Comparison of ENCODE assay signal across 25 cellular contexts in the genomic region with DNA sequence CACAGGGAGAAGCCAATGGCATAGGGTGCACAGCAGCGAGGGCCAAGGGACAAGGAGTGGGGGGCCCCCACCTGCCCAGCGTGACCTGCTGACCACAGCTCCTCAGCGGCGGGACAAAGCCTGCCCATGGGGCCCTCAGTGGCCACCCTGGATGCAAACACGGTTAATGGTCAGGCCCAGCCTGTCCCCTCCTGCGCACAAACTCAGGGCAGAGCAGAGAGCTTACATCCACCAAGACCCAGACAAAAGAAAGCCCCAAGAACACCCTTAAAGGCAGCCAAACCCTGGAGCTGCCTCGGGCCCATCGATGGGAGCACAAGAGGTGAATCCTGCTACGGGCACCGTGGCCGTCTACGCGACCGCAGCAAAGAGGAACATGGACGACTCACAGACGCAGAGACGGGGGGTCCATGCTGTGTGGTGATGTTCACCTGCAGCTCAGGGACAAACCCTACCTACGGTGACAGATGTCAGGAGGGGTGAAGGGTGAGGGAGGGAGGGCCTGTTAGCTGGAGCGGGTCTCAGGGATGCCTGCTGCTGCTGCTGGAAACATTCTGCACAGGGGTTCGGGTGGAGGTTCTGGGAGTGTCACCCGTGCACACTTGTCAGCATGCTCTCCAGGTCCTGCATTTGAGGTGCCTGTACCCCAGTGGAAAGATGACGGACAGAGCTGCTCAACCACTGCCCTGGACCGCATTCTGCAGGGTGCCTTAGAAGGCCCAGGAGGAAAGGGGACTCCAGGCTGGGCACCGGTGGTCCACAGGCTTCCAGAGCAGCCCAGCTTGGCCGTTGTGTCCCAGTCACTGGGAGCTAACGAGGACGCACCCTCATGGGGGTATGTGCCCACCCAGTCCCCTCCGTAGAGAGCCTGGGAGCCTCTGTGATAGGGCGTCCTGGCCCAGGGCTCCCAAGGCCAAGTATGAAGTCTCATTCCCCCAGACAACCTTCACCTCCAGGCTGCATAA. TPM values are rescaled to one million over a fixed set of nuclear protein-coding genes. Genes with fewer than 3 reads are reported as not detected.
DNase-seq lines count a peak whose midpoint lies in the region; ATAC-seq and TF ChIP-seq lines count a peak whose summit lies in the region.
"Had no signal": no experiment of that assay in that cellular context is flagged by ENCODE, and none has a peak within 500 bp of the region (broad histone marks: within the 10 kb centered on the region; RNA-seq: fewer than 3 reads in every experiment).

No MANE protein-coding gene starts in this region.

- no peaks in the 10 kb centered on the region for H3K4me1 ChIP-seq in testis
- no peaks in the 10 kb centered on the region for H3K4me1 ChIP-seq in mesendoderm (ENCODE audit: control insufficient read depth, low read depth, low read length)
- H3K4me1 ChIP-seq: tibial nerve had no signal

- no peak overlapping the region for H2AK5ac ChIP-seq in mesendoderm (ENCODE audit: low read length)

- H3K18ac ChIP-seq in mesendoderm (ENCODE audit: low read length) = no peak overlapping the region

- H3K4me3 ChIP-seq in testis (no peak overlapping the region), mesendoderm (ENCODE audit: low read length) (no peak overlapping the region)
- H3K4me3 ChIP-seq: SK-N-MC, tibial nerve had no signal

- H3K36me3 ChIP-seq in testis (ENCODE audit: low read depth, missing control alignments) (no peaks in the 10 kb centered on the region), mesendoderm (ENCODE audit: control insufficient read depth, insufficient read depth, low read length) (no peaks in the 10 kb centered on the region)
- H3K36me3 ChIP-seq: tibial nerve had no signal

- no peak overlapping the region for H2BK120ac ChIP-seq in mesendoderm (ENCODE audit: low read depth, low read length)

- intact Hi-C loops in cardiac septum (cut with DNase I) = no loop called here
- intact Hi-C loops in left cardiac atrium (cut with DNase I) = no loop called here
- intact Hi-C loops in testis (cut with DNase I; ENCODE audit: low total_unique reads) = no loop called here

- H3K23ac ChIP-seq in mesendoderm (ENCODE audit: low read length) = no peak overlapping the region

- H3K36me3 Mint-ChIP-seq in nephron progenitor cell (ENCODE audit: low read depth) = no peaks in the 10 kb centered on the region
- H3K36me3 Mint-ChIP-seq: CD4-positive, CD25-positive, alpha-beta regulatory T cell; memory B cell had no signal

- H3K4me1 Mint-ChIP-seq in nephron progenitor cell = peaks cover 17% of the 10 kb centered on the region
- H3K4me1 Mint-ChIP-seq: CD4-positive, CD25-positive, alpha-beta regulatory T cell had no signal

- no peak overlapping the region for H3K4me3 Mint-ChIP-seq in nephron progenitor cell
- H3K4me3 Mint-ChIP-seq: CD4-positive, CD25-positive, alpha-beta regulatory T cell; memory B cell; T-helper 1 cell treated with Interleukin-12 subunit alpha and Interleukin-12 subunit beta and Interleukin-4 antibody, amounts not matched to agents 30 μg/mL and 1 μg/mL, for 36 hours had no signal

- no peak overlapping the region for H2BK5ac ChIP-seq in mesendoderm (ENCODE audit: low read length)

- 91 to 93% methylated on average over 24 to 29 of the region's 29 CpGs for WGBS in testis, 2 donors
- no CpG with 5 or more reads among the region's 29 CpGs for WGBS in mesendoderm (ENCODE audit: extremely low coverage, insufficient coverage, low lambda C conversion rate)

- no peak overlapping the region for H3K56ac ChIP-seq in mesendoderm (ENCODE audit: low read length)

- H3K27me3 Mint-ChIP-seq in nephron progenitor cell (ENCODE audit: low read depth, poor library complexity) = peaks cover 9% of the 10 kb centered on the region

- H3K4ac ChIP-seq in mesendoderm (ENCODE audit: low read depth, low read length) = no peak overlapping the region

- H3K9me3 Mint-ChIP-seq in nephron progenitor cell = peaks cover 12% of the 10 kb centered on the region
- H3K9me3 Mint-ChIP-seq: CD4-positive, CD25-positive, alpha-beta regulatory T cell; T-helper 1 cell treated with Interleukin-12 subunit alpha and Interleukin-12 subunit beta and Interleukin-4 antibody, amounts not matched to agents 30 μg/mL and 1 μg/mL, for 36 hours had no signal

- no peak for TF ChIP-seq POLR2A in testis (IDR thresholded peaks at IDR 0.05)

- H3K27me3 ChIP-seq in testis = no peaks in the 10 kb centered on the region
- H3K27me3 ChIP-seq in mesendoderm (ENCODE audit: insufficient read depth, low read length, poor library complexity) = no peaks in the 10 kb centered on the region
- H3K27me3 ChIP-seq: tibial nerve had no signal

- H4K8ac ChIP-seq in mesendoderm (ENCODE audit: low read depth, low read length) = no peak overlapping the region

- no peak overlapping the region for H2BK15ac ChIP-seq in mesendoderm (replicated peaks; ENCODE audit: low read depth)

- no peak overlapping the region for H3K9ac ChIP-seq in mesendoderm (ENCODE audit: low read length)

- H3K27ac ChIP-seq in VCaP (peak overlapping the region; percentile 96; the same call in 1 of the 2 replicates), testis (no peak overlapping the region), mesendoderm (ENCODE audit: low read depth, low read length) (no peak overlapping the region)
- H3K27ac ChIP-seq: SK-N-MC, tibial nerve had no signal

- H3K79me1 ChIP-seq in mesendoderm (ENCODE audit: low read length) = no peaks in the 10 kb centered on the region

- ATAC-seq in left cardiac atrium = no peak
- ATAC-seq: stimulated activated naive CD8-positive, alpha-beta T cell treated with anti-CD3 and anti-CD28 coated beads, Interleukin-15, Interleukin-2, amounts not matched to agents 100 U/mL and 50 U/mL, for 24 hours had no signal

- no peak overlapping the region for H3K4me2 ChIP-seq in mesendoderm (ENCODE audit: low read length)

- DNase-seq in cardiac septum (ENCODE audit: low spot score) = peak; percentile 71
- DNase-seq in left cardiac atrium = no peak
- DNase-seq in nephron progenitor cell = no peak
- DNase-seq in testis = peak; percentile 10
- no peak for DNase-seq in 8988T
- no peak for DNase-seq in mesendoderm
- DNase-seq in OCI-M1 (lab: John Stamatoyannopoulos, UW) = no peak
- DNase-seq: activated CD4-positive, alpha-beta T cell treated with anti-CD3 and anti-CD28 coated beads for 4 hours; activated naive CD4-positive, alpha-beta T cell treated with Interleukin-2 at 50 U/mL for 16 hours; CD4-positive, CD25-positive, alpha-beta regulatory T cell; dermis blood vessel endothelial cell; glutamatergic neuron; NCI-H1105 treated with DMSO at 0.1 percent for 48 hours; NCI-H2029; NCI-H2227 treated with DMSO at 0.1 percent for 48 hours; occipital lobe; RPMI8226; stimulated activated naive CD8-positive, alpha-beta T cell treated with anti-CD3 and anti-CD28 coated beads, Interleukin-15, Interleukin-2, amounts not matched to agents 100 U/mL and 50 U/mL, for 24 hours had no signal

- H3K27ac Mint-ChIP-seq in nephron progenitor cell = peak overlapping the region; percentile 90
- H3K27ac Mint-ChIP-seq: CD4-positive, CD25-positive, alpha-beta regulatory T cell; memory B cell; T-helper 1 cell treated with Interleukin-12 subunit alpha and Interleukin-12 subunit beta and Interleukin-4 antibody, amounts not matched to agents 30 μg/mL and 1 μg/mL, for 36 hours had no signal

- TF ChIP-seq CTCF in VCaP (conservative IDR thresholded peaks at IDR 0.05) = no peak
- no peak for TF ChIP-seq CTCF in nephron progenitor cell (IDR thresholded peaks at IDR 0.05)
- TF ChIP-seq CTCF in testis (IDR thresholded peaks at IDR 0.05) = no peak

- no peaks in the 10 kb centered on the region for H3K79me2 ChIP-seq in mesendoderm (ENCODE audit: control insufficient read depth, insufficient read depth, low read length)

- no peak overlapping the region for H4K5ac ChIP-seq in mesendoderm (ENCODE audit: low read length)

- H3K9me3 ChIP-seq in testis = no peaks in the 10 kb centered on the region

RNA-seq across cellular contexts. Expression of a gene that starts 11.6 kb away (rescaled TPM):
- total RNA-seq in cardiac septum (not detected), left cardiac atrium (under 1 TPM; 0.39 to 0.50 TPM), testis (1 to 10 TPM; 4.8 to 5.8 TPM)
- 1.3 TPM for polyA plus RNA-seq in testis (ENCODE audit: insufficient read depth, low read depth, low replicate concordance)
- 0.10 TPM for polyA plus RNA-seq in mesendoderm (2013, experiment 1 of 2)
- 0.17 TPM for polyA plus RNA-seq in mesendoderm (2013, experiment 2 of 2)
- total RNA-seq: dermis blood vessel endothelial cell, endothelial cell of umbilical vein, H4 had no signal
- polyA plus RNA-seq: endothelial cell of umbilical vein had no signal

RNA-seq across cellular contexts. Expression of a gene that starts 42.9 kb away (rescaled TPM):
- 23.2 TPM for total RNA-seq in cardiac septum
- 10 to 100 TPM in 1 of 2 donors, 1 to 10 TPM in 1; 4.8 to 19.1 TPM for total RNA-seq in left cardiac atrium
- total RNA-seq in testis = under 1 TPM; 0.12 to 0.47 TPM
- polyA plus RNA-seq in testis (ENCODE audit: insufficient read depth, low read depth, low replicate concordance) = 0.88 TPM
- polyA plus RNA-seq in mesendoderm (2013, experiment 1 of 2) = not detected
- polyA plus RNA-seq in mesendoderm (2013, experiment 2 of 2) = not detected
- total RNA-seq: dermis blood vessel endothelial cell, endothelial cell of umbilical vein had no signal
- polyA plus RNA-seq: endothelial cell of umbilical vein had no signal

RNA-seq across cellular contexts. Expression of a gene that starts 43.0 kb away (rescaled TPM):
- 26.2 TPM for total RNA-seq in cardiac septum
- 10 to 100 TPM; 11.6 to 15.0 TPM for total RNA-seq in left cardiac atrium
- 1 to 10 TPM; 1.0 to 1.1 TPM for total RNA-seq in testis
- polyA plus RNA-seq in testis (ENCODE audit: insufficient read depth, low read depth, low replicate concordance) = 1.5 TPM
- polyA plus RNA-seq in mesendoderm (2013, experiment 1 of 2) = not detected
- polyA plus RNA-seq in mesendoderm (2013, experiment 2 of 2) = not detected
- total RNA-seq: dermis blood vessel endothelial cell, endothelial cell of umbilical vein, occipital lobe had no signal
- polyA plus RNA-seq: endothelial cell of umbilical vein had no signal

Comparison
In these comparisons a context has a peak if more than half of its experiments do, and no peak if none do; other contexts are left out.
1. DNase-seq: peak in cardiac septum (single experiment) and testis (single experiment); none in left cardiac atrium (single experiment), nephron progenitor cell (single experiment), 8988T (single experiment), mesendoderm (single experiment) and OCI-M1 (single experiment).
2. RNA of a gene that starts 43.0 kb away (total RNA-seq): 26.2 TPM in cardiac septum (single experiment) and 11.6 to 15.0 TPM in left cardiac atrium; 1.0 to 1.1 TPM in testis; every median in the first group is over 4 times any median in the second.